ENCODE assay signal across 9 cellular contexts in the genomic region with DNA sequence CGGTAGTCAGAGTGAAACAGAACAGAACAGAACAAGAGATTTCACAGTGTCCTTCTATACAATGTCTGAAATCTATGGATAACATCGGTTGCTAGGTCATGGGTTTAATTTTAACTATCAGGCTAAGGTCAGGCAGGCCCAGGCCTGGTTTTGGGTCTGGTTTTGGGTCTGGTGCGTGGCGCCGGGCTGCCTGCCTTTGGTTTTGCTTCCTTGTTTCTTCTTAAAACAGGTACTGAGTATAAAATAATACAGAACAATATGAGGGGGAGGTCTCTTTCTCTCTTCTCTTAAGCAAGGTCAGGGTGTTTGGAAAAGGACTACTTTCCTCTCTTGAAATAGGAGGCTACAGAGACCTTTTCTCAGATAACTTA. TPM values are rescaled to one million over a fixed set of nuclear protein-coding genes. Genes with fewer than 3 reads are reported as not detected.
DNase-seq lines count a peak whose midpoint lies in the region; ATAC-seq and TF ChIP-seq lines count a peak whose summit lies in the region.
"Had no signal": no experiment of that assay in that cellular context is flagged by ENCODE, and none has a peak within 500 bp of the region (broad histone marks: within the 10 kb centered on the region; RNA-seq: fewer than 3 reads in every experiment).

No MANE protein-coding gene starts in this region.

- TF ChIP-seq POLR2A in right lobe of liver (IDR thresholded peaks at IDR 0.05) (no peak), transverse colon (IDR thresholded peaks at IDR 0.05) (no peak)

- no peak for TF ChIP-seq CTCF in right lobe of liver (IDR thresholded peaks at IDR 0.05)
- TF ChIP-seq CTCF in transverse colon (IDR thresholded peaks at IDR 0.05) = no peak

- POLR2A ChIA-PET in activated naive CD8-positive, alpha-beta T cell treated with anti-CD3 and anti-CD28 coated beads, Interleukin-2, amount 10 ng/mL, durations not matched to agents 7 days and 5 days (lab: Charles Lee) = interaction anchor here (0.7 to 2.2 kb wide), 6 partner anchors 13 to 952 kb away, joined by 3 to 21 read pairs (median 4); a partner anchor contains a TSS

- TF ChIP-seq EP300 in transverse colon (IDR thresholded peaks at IDR 0.05; ENCODE audit: low read depth) = no peak

- no peak for DNase-seq in activated T-cell treated with anti-CD3 and anti-CD28 coated beads, Interleukin-2, amount 50 U/mL, for 4 hours
- DNase-seq in activated T-cell treated with anti-CD3 and anti-CD28 coated beads, Interleukin-2, amount 50 U/mL, for 1 hour = no peak
- no peak for DNase-seq in activated naive CD8-positive, alpha-beta T cell treated with anti-CD3 and anti-CD28 coated beads, Interleukin-2, amount 10 ng/mL, durations not matched to agents 7 days and 5 days
- peak in 1 of 3 donors; percentile 24 for DNase-seq in right lobe of liver
- no peak for DNase-seq in transverse colon
- DNase-seq in glomerular visceral epithelial cell (ENCODE audit: extremely low spot score) = no peak
- DNase-seq in COLO668 (lab: John Stamatoyannopoulos, UW; ENCODE audit: unreplicated experiment) = no peak
- DNase-seq in effector CD4-positive, alpha-beta T cell = no peak
- DNase-seq: NCI-H748 treated with DMSO at 0.1 percent for 48 hours had no signal

- H3K9me3 ChIP-seq in right lobe of liver = no peaks in the 10 kb centered on the region
- no peaks in the 10 kb centered on the region for H3K9me3 ChIP-seq in transverse colon

- in situ Hi-C loops in transverse colon (cut with MboI; ENCODE audit: low pct_ligation_motif_present in 1 of 4, low pct_unique_long_range_greater_than_20kb in 1 of 4, low sequenced_read_pairs in 3 of 4) = loop anchor here in 2 of 4 donors (25.0 kb wide), 1 partner anchor 135 kb away; no protein-coding TSS in a partner anchor

- peak in 1 of 2 donors; percentile 2 for ATAC-seq in activated T-cell treated with anti-CD3 and anti-CD28 coated beads, Interleukin-2, amount 50 U/mL, for 4 hours
- peak; percentile 1 for ATAC-seq in activated naive CD8-positive, alpha-beta T cell treated with anti-CD3 and anti-CD28 coated beads, Interleukin-2, amount 10 ng/mL, durations not matched to agents 7 days and 5 days (ENCODE audit: low read depth)
- no peak for ATAC-seq in right lobe of liver

- H3K27me3 Mint-ChIP-seq in activated T-cell treated with anti-CD3 and anti-CD28 coated beads, Interleukin-2, amount 50 U/mL, for 4 hours (ENCODE audit: low read depth) = peaks cover 4% of the 10 kb centered on the region
- H3K27me3 Mint-ChIP-seq in activated naive CD8-positive, alpha-beta T cell treated with anti-CD3 and anti-CD28 coated beads, Interleukin-2, amount 10 ng/mL, durations not matched to agents 7 days and 5 days = no peaks in the 10 kb centered on the region

- H3K4me3 Mint-ChIP-seq in activated T-cell treated with anti-CD3 and anti-CD28 coated beads, Interleukin-2, amount 50 U/mL, for 4 hours = peak overlapping the region; percentile 97
- peak overlapping the region; percentile 97 for H3K4me3 Mint-ChIP-seq in activated naive CD8-positive, alpha-beta T cell treated with anti-CD3 and anti-CD28 coated beads, Interleukin-2, amount 10 ng/mL, durations not matched to agents 7 days and 5 days

- H3K4me3 ChIP-seq in right lobe of liver (peak overlapping the region; percentile 73 to 96 (median 93)), transverse colon (peak overlapping the region in 3 of 4 donors; percentile 95 to 96 (median 95))

- H3K36me3 ChIP-seq in right lobe of liver = peaks cover 0 to 9% (median 5%) of the 10 kb centered on the region in 4 donors
- no peaks in the 10 kb centered on the region for H3K36me3 ChIP-seq in transverse colon

- intact Hi-C loops in right lobe of liver (cut with DNase I) = no loop called here
- intact Hi-C loops in transverse colon (cut with DNase I; ENCODE audit: low total_unique reads) = no loop called here

- H3K9me3 Mint-ChIP-seq in activated T-cell treated with anti-CD3 and anti-CD28 coated beads, Interleukin-2, amount 50 U/mL, for 4 hours = no peaks in the 10 kb centered on the region
- no peaks in the 10 kb centered on the region for H3K9me3 Mint-ChIP-seq in activated naive CD8-positive, alpha-beta T cell treated with anti-CD3 and anti-CD28 coated beads, Interleukin-2, amount 10 ng/mL, durations not matched to agents 7 days and 5 days

- peaks cover 52% of the 10 kb centered on the region for H3K4me1 Mint-ChIP-seq in activated T-cell treated with anti-CD3 and anti-CD28 coated beads, Interleukin-2, amount 50 U/mL, for 4 hours (ENCODE audit: low read depth)
- peaks cover 44% of the 10 kb centered on the region for H3K4me1 Mint-ChIP-seq in activated naive CD8-positive, alpha-beta T cell treated with anti-CD3 and anti-CD28 coated beads, Interleukin-2, amount 10 ng/mL, durations not matched to agents 7 days and 5 days

- H3K27ac ChIP-seq in right lobe of liver = peak overlapping the region in 2 of 3 donors; percentile 9 to 81
- peak overlapping the region; percentile 87 to 94 (median 88) for H3K27ac ChIP-seq in transverse colon

- 12% methylated on average over 5 of the region's 5 CpGs for WGBS in right lobe of liver (ENCODE audit: insufficient coverage, low coverage, low lambda C conversion rate, missing lambda C conversion rate)
- WGBS in transverse colon (ENCODE audit: low coverage in 1 of 2), 2 donors = 33 to 42% methylated on average over 5 of the region's 5 CpGs

- peak overlapping the region; percentile 96 for H3K27ac Mint-ChIP-seq in activated naive CD8-positive, alpha-beta T cell treated with anti-CD3 and anti-CD28 coated beads, Interleukin-2, amount 10 ng/mL, durations not matched to agents 7 days and 5 days

- H3K36me3 Mint-ChIP-seq in activated T-cell treated with anti-CD3 and anti-CD28 coated beads, Interleukin-2, amount 50 U/mL, for 4 hours (ENCODE audit: insufficient read depth) = peaks cover 25% of the 10 kb centered on the region
- peaks cover 15% of the 10 kb centered on the region for H3K36me3 Mint-ChIP-seq in activated naive CD8-positive, alpha-beta T cell treated with anti-CD3 and anti-CD28 coated beads, Interleukin-2, amount 10 ng/mL, durations not matched to agents 7 days and 5 days

- H3K27me3 ChIP-seq in right lobe of liver (no peaks in the 10 kb centered on the region), transverse colon (no peaks in the 10 kb centered on the region)

- H3K4me1 ChIP-seq in right lobe of liver = peaks cover 0 to 33% (median 5%) of the 10 kb centered on the region in 4 donors
- H3K4me1 ChIP-seq in transverse colon = peaks cover 13 to 44% (median 30%) of the 10 kb centered on the region in 4 donors

RNA-seq across cellular contexts. Expression of a gene that starts 1.4 kb away (rescaled TPM):
- 100 to 1,000 TPM; 103 to 141 (median 140) TPM for total RNA-seq in activated T-cell treated with anti-CD3 and anti-CD28 coated beads, Interleukin-2, amount 50 U/mL, for 4 hours
- total RNA-seq in activated naive CD8-positive, alpha-beta T cell treated with anti-CD3 and anti-CD28 coated beads, Interleukin-2, amount 10 ng/mL, durations not matched to agents 7 days and 5 days = 10 to 100 TPM; 38.2 to 42.5 TPM
- 10 to 100 TPM in 2 of 6 experiments, 1 to 10 TPM in 4; 4.5 to 18.7 (median 7.3) TPM for total RNA-seq in right lobe of liver
- 10 to 100 TPM in 1 of 4 donors, 1 to 10 TPM in 3; 1.5 to 22.7 (median 8.7) TPM for total RNA-seq in transverse colon

RNA-seq across cellular contexts. Expression of a gene that starts 16.2 kb away (rescaled TPM):
- 10 to 100 TPM; 26.8 to 37.8 (median 27.7) TPM for total RNA-seq in activated T-cell treated with anti-CD3 and anti-CD28 coated beads, Interleukin-2, amount 50 U/mL, for 4 hours
- total RNA-seq in activated naive CD8-positive, alpha-beta T cell treated with anti-CD3 and anti-CD28 coated beads, Interleukin-2, amount 10 ng/mL, durations not matched to agents 7 days and 5 days = 100 to 1,000 TPM; 209 to 215 TPM
- total RNA-seq in right lobe of liver (10 to 100 TPM in 3 of 6 experiments, 1 to 10 TPM in 3; 6.3 to 19.4 (median 11.9) TPM), transverse colon (10 to 100 TPM; 18.7 to 51.9 (median 38.6) TPM)
